Comparison of ENCODE assay signal across 10 cellular contexts in the genomic region with DNA sequence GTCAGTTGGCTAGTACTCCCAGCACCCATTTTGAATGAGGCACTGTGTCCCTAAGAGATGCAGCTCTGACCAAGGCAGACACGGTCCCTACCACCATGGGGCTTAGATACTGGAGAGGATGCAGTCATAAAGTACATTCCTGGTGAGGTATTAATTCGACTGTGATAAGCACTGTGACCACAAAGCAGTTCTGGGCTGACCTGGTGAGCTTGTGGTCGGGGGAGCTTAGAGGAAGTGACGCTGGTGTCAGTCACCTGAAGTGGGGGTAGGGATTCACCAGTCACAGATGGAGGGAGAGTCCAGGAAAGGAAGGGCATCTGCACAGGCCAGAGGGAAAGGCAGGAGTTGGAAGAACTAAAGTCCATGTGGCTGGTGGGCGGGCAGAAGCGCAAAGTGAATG. TPM values are rescaled to one million over a fixed set of nuclear protein-coding genes. Genes with fewer than 3 reads are reported as not detected.
A peak's percentile ranks its signal among the peaks of the same experiment; 100 is the strongest.
DNase-seq lines count a peak whose midpoint lies in the region; ATAC-seq and TF ChIP-seq lines count a peak whose summit lies in the region.
"Had no signal": no experiment of that assay in that cellular context is flagged by ENCODE, and none has a peak within 500 bp of the region (broad histone marks: within the 10 kb centered on the region; RNA-seq: fewer than 3 reads in every experiment).

No MANE protein-coding gene starts in this region.

- DNase-seq in activated naive CD8-positive, alpha-beta T cell treated with anti-CD3 and anti-CD28 coated beads for 36 hours: no peak
- DNase-seq in mesendoderm: peak; percentile 25
- DNase-seq in NCI-H524 (lab: John Stamatoyannopoulos, UW): no peak
- DNase-seq in GM13977 (ENCODE audit: low spot score): no peak
- no peak for DNase-seq in spleen
- DNase-seq: aorta had no signal

- H3K36me3 Mint-ChIP-seq in activated naive CD8-positive, alpha-beta T cell treated with anti-CD3 and anti-CD28 coated beads for 36 hours: peaks cover 7% of the 10 kb centered on the region

- no peaks in the 10 kb centered on the region for H3K36me3 ChIP-seq in mesendoderm (ENCODE audit: control insufficient read depth, insufficient read depth, low read length)
- peaks cover 0 to 30% (median 5%) of the 10 kb centered on the region in 6 donors for H3K36me3 ChIP-seq in spleen

- H3K4me2 ChIP-seq in mesendoderm (ENCODE audit: low read length): no peak overlapping the region

- H3K4me1 ChIP-seq in mesendoderm (ENCODE audit: control insufficient read depth, low read depth, low read length): no peaks in the 10 kb centered on the region
- peaks cover 10 to 47% (median 20%) of the 10 kb centered on the region in 6 donors for H3K4me1 ChIP-seq in spleen

- intact Hi-C loops in spleen (cut with DNase I; ENCODE audit: low total_unique reads): loop anchor here (10.0 kb wide), 1 partner anchor 74 kb away; no protein-coding TSS in a partner anchor

- H3K4me1 Mint-ChIP-seq in activated naive CD8-positive, alpha-beta T cell treated with anti-CD3 and anti-CD28 coated beads for 36 hours: peaks cover 13% of the 10 kb centered on the region

- TF ChIP-seq CTCF in GM13977 (IDR thresholded peaks at IDR 0.05; ENCODE audit: extremely low read depth, insufficient read depth, missing control alignments) (no peak), spleen (IDR thresholded peaks at IDR 0.05 in 8 of 11, conservative IDR thresholded peaks at IDR 0.05 in 3 of 11) (no peak)

- ATAC-seq in GM18870 (IDR thresholded peaks at IDR 0.05; ENCODE audit: unreplicated experiment) (peak; percentile 33), HG03135 (IDR thresholded peaks at IDR 0.05; ENCODE audit: unreplicated experiment) (peak; percentile 45), GM21367 (IDR thresholded peaks at IDR 0.05; ENCODE audit: unreplicated experiment) (no peak)

- no peak overlapping the region for H2BK5ac ChIP-seq in mesendoderm (ENCODE audit: low read length)

- no peaks in the 10 kb centered on the region for H3K9me3 ChIP-seq in spleen

- peaks cover 33% of the 10 kb centered on the region for H3K79me2 ChIP-seq in mesendoderm (ENCODE audit: control insufficient read depth, insufficient read depth, low read length)

- no peaks in the 10 kb centered on the region for H3K79me1 ChIP-seq in mesendoderm (ENCODE audit: low read length)

- no peaks in the 10 kb centered on the region for H3K9me3 Mint-ChIP-seq in activated naive CD8-positive, alpha-beta T cell treated with anti-CD3 and anti-CD28 coated beads for 36 hours
- H3K9me3 Mint-ChIP-seq: neural crest cell had no signal

- H4K8ac ChIP-seq in mesendoderm (ENCODE audit: low read depth, low read length): no peak overlapping the region

- H2BK120ac ChIP-seq in mesendoderm (ENCODE audit: low read depth, low read length): no peak overlapping the region

- H3K4me3 Mint-ChIP-seq in activated naive CD8-positive, alpha-beta T cell treated with anti-CD3 and anti-CD28 coated beads for 36 hours: no peak overlapping the region

- no CpG with 5 or more reads among the region's 6 CpGs for WGBS in mesendoderm (ENCODE audit: extremely low coverage, insufficient coverage, low lambda C conversion rate)
- WGBS in spleen, 5 donors: 52 to 68% (median 65%) methylated on average over 5 to 6 of the region's 6 CpGs

- H3K4me3 ChIP-seq in mesendoderm (ENCODE audit: low read length): no peak overlapping the region
- no peak overlapping the region for H3K4me3 ChIP-seq in spleen

- no peak overlapping the region for H4K5ac ChIP-seq in mesendoderm (ENCODE audit: low read length)

- no peaks in the 10 kb centered on the region for H3K27me3 Mint-ChIP-seq in activated naive CD8-positive, alpha-beta T cell treated with anti-CD3 and anti-CD28 coated beads for 36 hours

- H2BK15ac ChIP-seq in mesendoderm (replicated peaks; ENCODE audit: low read depth): no peak overlapping the region

- no peak overlapping the region for H3K56ac ChIP-seq in mesendoderm (ENCODE audit: low read length)

- no peak overlapping the region for H3K9ac ChIP-seq in mesendoderm (ENCODE audit: low read length)

- H3K27ac ChIP-seq in mesendoderm (ENCODE audit: low read depth, low read length): no peak overlapping the region
- H3K27ac ChIP-seq in spleen: no peak overlapping the region

- H3K27ac Mint-ChIP-seq in activated naive CD8-positive, alpha-beta T cell treated with anti-CD3 and anti-CD28 coated beads for 36 hours: peak overlapping the region; percentile 44

- no peak overlapping the region for H3K18ac ChIP-seq in mesendoderm (ENCODE audit: low read length)

- no peak overlapping the region for H2AK5ac ChIP-seq in mesendoderm (ENCODE audit: low read length)

- no peak for TF ChIP-seq POLR2A in spleen (IDR thresholded peaks at IDR 0.05)

- H3K27me3 ChIP-seq in mesendoderm (ENCODE audit: insufficient read depth, low read length, poor library complexity): no peaks in the 10 kb centered on the region
- no peaks in the 10 kb centered on the region for H3K27me3 ChIP-seq in spleen (replicated peaks in 1 of 7)

- no peak overlapping the region for H3K4ac ChIP-seq in mesendoderm (ENCODE audit: low read depth, low read length)

- H3K23ac ChIP-seq in mesendoderm (ENCODE audit: low read length): no peak overlapping the region

- in situ Hi-C loops in GM13977 (cut with MboI; ENCODE audit: low pct_unique_long_range_greater_than_20kb, low sequenced_read_pairs, unreplicated experiment): no loop called here

RNA-seq across cellular contexts. Expression of a gene that starts 15.8 kb away (rescaled TPM):
- total RNA-seq in activated naive CD8-positive, alpha-beta T cell treated with anti-CD3 and anti-CD28 coated beads for 36 hours: under 1 TPM; 0.52 to 0.80 TPM
- 1.0 TPM for polyA plus RNA-seq in mesendoderm (2013, experiment 1 of 2)
- polyA plus RNA-seq in mesendoderm (2013, experiment 2 of 2): 1.2 TPM
- total RNA-seq in spleen: under 1 TPM in 2 of 7 donors, not detected in 5; 0.30 to 0.32 TPM
- under 1 TPM; 0.16 to 0.48 (median 0.18) TPM for polyA plus RNA-seq in spleen
- total RNA-seq: aorta had no signal
- polyA plus RNA-seq: aorta had no signal

RNA-seq across cellular contexts. Expression of a gene that starts 57.7 kb away (rescaled TPM):
- total RNA-seq in activated naive CD8-positive, alpha-beta T cell treated with anti-CD3 and anti-CD28 coated beads for 36 hours: 1 to 10 TPM; 5.4 to 5.9 TPM
- 4.1 TPM for polyA plus RNA-seq in mesendoderm (2013, experiment 1 of 2)
- polyA plus RNA-seq in mesendoderm (2013, experiment 2 of 2): 3.2 TPM
- total RNA-seq in spleen: 10 to 100 TPM; 15.1 to 24.1 (median 19.1) TPM
- 1 to 10 TPM; 1.4 to 1.9 (median 1.8) TPM for polyA plus RNA-seq in spleen
